ENCODE assay signal across 8 cellular contexts in genomic region chr7:129825554-129826267, GRCh38.
DNase-seq lines count a peak whose midpoint lies in the region; ATAC-seq and TF ChIP-seq lines count a peak whose summit lies in the region.

No MANE protein-coding gene starts in this region.

- H3K9me3 ChIP-seq in RWPE2 (ENCODE audit: severe bottlenecking), result no peaks in the 10 kb centered on the region
- H3K9me3 ChIP-seq in gastroesophageal sphincter, result no peaks in the 10 kb centered on the region
- H3K9me3 ChIP-seq in neutrophil, result no peaks in the 10 kb centered on the region

- TF ChIP-seq CTCF in RWPE2 (IDR thresholded peaks at IDR 0.05; ENCODE audit: poor library complexity, severe bottlenecking) (peak; percentile 90), gastroesophageal sphincter (IDR thresholded peaks at IDR 0.05) (peak; percentile 64 to 100 (median 82)), neutrophil (IDR thresholded peaks at IDR 0.05) (peak; percentile 99)

- no peak for TF ChIP-seq POLR2A in gastroesophageal sphincter (IDR thresholded peaks at IDR 0.05)

- in situ Hi-C loops in KBM-7 (cut with MboI; ENCODE audit: low pct_unique_long_range_greater_than_20kb, low sequenced_read_pairs), result loop anchor here (25.0 kb wide), 1 partner anchor 187 kb away; no protein-coding TSS in a partner anchor

- peak overlapping the region; percentile 77 for H3K27ac ChIP-seq in RWPE2 (ENCODE audit: poor library complexity, severe bottlenecking)
- peak overlapping the region in 3 of 4 donors; percentile 68 to 75 (median 75) for H3K27ac ChIP-seq in gastroesophageal sphincter
- peak overlapping the region; percentile 21 for H3K27ac ChIP-seq in neutrophil

- DNase-seq in DMS79 treated with DMSO at 0.1 percent for 48 hours (lab: John Stamatoyannopoulos, UW), result peak; percentile 84
- peak; percentile 81 for DNase-seq in KBM-7
- DNase-seq in RWPE2 (ENCODE audit: low spot score), result peak; percentile 87
- peak; percentile 86 to 94 (median 88) for DNase-seq in activated naive CD4-positive, alpha-beta T cell (lab: John Stamatoyannopoulos, UW)
- peak; percentile 83 for DNase-seq in superior temporal gyrus (ENCODE audit: extremely low spot score)

- peaks cover 11% of the 10 kb centered on the region for H3K4me1 ChIP-seq in RWPE2 (ENCODE audit: insufficient read depth, poor library complexity, severe bottlenecking)
- H3K4me1 ChIP-seq in gastroesophageal sphincter, result peaks cover 0 to 35% (median 19%) of the 10 kb centered on the region in 3 donors
- H3K4me1 ChIP-seq in neutrophil (ENCODE audit: control insufficient read depth in 1 of 2, insufficient read depth in 1 of 2, low read depth in 1 of 2, low read length in 1 of 2), result peaks cover 25 to 31% of the 10 kb centered on the region in 2 experiments

- peak overlapping the region; percentile 44 for H3K4me3 ChIP-seq in RWPE2 (ENCODE audit: severe bottlenecking)
- H3K4me3 ChIP-seq in gastroesophageal sphincter, result peak overlapping the region; percentile 65 to 68
- peak overlapping the region; percentile 75 to 94 for H3K4me3 ChIP-seq in neutrophil (ENCODE audit: low read depth in 1 of 2, low read length in 1 of 2)

- H3K36me3 ChIP-seq in RWPE2 (ENCODE audit: low read depth), result no peaks in the 10 kb centered on the region
- H3K36me3 ChIP-seq in gastroesophageal sphincter, result no peaks in the 10 kb centered on the region
- H3K36me3 ChIP-seq in neutrophil, result no peaks in the 10 kb centered on the region

- H3K27me3 ChIP-seq in RWPE2 (ENCODE audit: insufficient read depth, poor library complexity, severe bottlenecking) (no peaks in the 10 kb centered on the region), gastroesophageal sphincter (no peaks in the 10 kb centered on the region), neutrophil (peaks cover 17% of the 10 kb centered on the region)

- ATAC-seq in GM21619 (IDR thresholded peaks at IDR 0.05; ENCODE audit: unreplicated experiment), result peak; percentile 60
- ATAC-seq in RWPE2 (ENCODE audit: low read depth), result peak; percentile 64
- peak; percentile 81 for ATAC-seq in gastroesophageal sphincter

- WGBS in gastroesophageal sphincter (ENCODE audit: low coverage in 1 of 2), 2 donors, result 0% methylated on average over 6 of the region's 58 CpGs; no CpG with 5 or more reads in 1 of the 2 donors

- no peak for TF ChIP-seq EP300 in gastroesophageal sphincter (IDR thresholded peaks at IDR 0.05)

Comparison
In these comparisons a context has a peak if more than half of its experiments do, and no peak if none do; other contexts are left out.
1. Peak in every context shown above with its lines: DNase-seq, ATAC-seq, H3K4me3 ChIP-seq and H3K27ac ChIP-seq.
2. H3K27ac ChIP-seq: peak in every context shown above with its lines; median percentile 77 in RWPE2; 75 in gastroesophageal sphincter; 21 in neutrophil.